18 cellular contexts compared by ENCODE assay signal in genomic region chr2:67338601-67339233, GRCh38. TPM values are rescaled to one million over a fixed set of nuclear protein-coding genes. Genes with fewer than 3 reads are reported as not detected.
DNase-seq lines count a peak whose midpoint lies in the region; ATAC-seq and TF ChIP-seq lines count a peak whose summit lies in the region.
"Had no signal": no experiment of that assay in that cellular context is flagged by ENCODE, and none has a peak within 500 bp of the region (broad histone marks: within the 10 kb centered on the region; RNA-seq: fewer than 3 reads in every experiment).

No MANE protein-coding gene starts in this region.

- H3K4me1 ChIP-seq in GM23338 (ENCODE audit: insufficient read depth): no peaks in the 10 kb centered on the region
- H3K4me1 ChIP-seq in endodermal cell (ENCODE audit: control insufficient read depth, insufficient read depth, low read length): no peaks in the 10 kb centered on the region
- H3K4me1 ChIP-seq: A549; BLaER1 treated with 17β-estradiol and CSF1 and Interleukin-3, amounts not matched to agents 10 nM and 100 nM; Caco-2 had no signal

- peak overlapping the region; percentile 19; the same call in 1 of the 2 replicates for H3K27ac Mint-ChIP-seq in GM23338
- peak overlapping the region; percentile 88 for H3K27ac Mint-ChIP-seq in WTC11
- no peak overlapping the region for H3K27ac Mint-ChIP-seq in endodermal cell
- H3K27ac Mint-ChIP-seq: B cell; CD4-positive, alpha-beta T cell; CD8-positive, alpha-beta T cell had no signal

- no peak for ATAC-seq in GM23338
- ATAC-seq in WTC11: no peak
- ATAC-seq in left cardiac atrium: no peak
- ATAC-seq in omental fat pad (ENCODE audit: low FRiP score): no peak
- ATAC-seq: A549; CD8-positive, alpha-beta T cell had no signal

- intact Hi-C loops in left cardiac atrium (cut with DNase I): no loop called here
- intact Hi-C loops in head of caudate nucleus (cut with DNase I): no loop called here

- CTCF ChIA-PET in WTC11 (lab: Charles Lee): no interaction called here

- DNase-seq in GM23338 (ENCODE audit: low spot score) (no peak), WTC11 (ENCODE audit: low spot score) (no peak), endodermal cell (no peak), left cardiac atrium (no peak), omental fat pad (ENCODE audit: low spot score) (no peak), head of caudate nucleus (no peak)
- DNase-seq: AML-193; Caco-2; Calu3; CD4-positive, alpha-beta T cell; CD8-positive, alpha-beta T cell; DMS79 treated with DMSO at 0.1 percent for 48 hours; GF-D8 had no signal

- H3K4me2 ChIP-seq in GM23338: peak overlapping the region; percentile 53; the same call in 1 of the 2 replicates
- H3K4me2 ChIP-seq: A549; BLaER1 treated with 17β-estradiol and CSF1 and Interleukin-3, amounts not matched to agents 10 nM and 100 nM had no signal

- no peaks in the 10 kb centered on the region for H3K9me2 ChIP-seq in GM23338 (ENCODE audit: insufficient read depth)

- H3K27me3 ChIP-seq in GM23338 (ENCODE audit: insufficient read depth) (no peaks in the 10 kb centered on the region), endodermal cell (ENCODE audit: control insufficient read depth, insufficient read depth, low read length, poor library complexity, severe bottlenecking) (no peaks in the 10 kb centered on the region)
- H3K27me3 ChIP-seq: BLaER1 treated with 17β-estradiol and CSF1 and Interleukin-3, amounts not matched to agents 10 nM and 100 nM had no signal

- POLR2A ChIA-PET in WTC11 (lab: Charles Lee): no interaction called here

- no peak overlapping the region for H2AFZ ChIP-seq in GM23338

- peaks cover 36% of the 10 kb centered on the region for H3K79me2 ChIP-seq in GM23338 (replicated peaks; ENCODE audit: insufficient read depth)

- H3K4me3 Mint-ChIP-seq in GM23338 (peak overlapping the region; percentile 52; the same call in 2 of the 3 replicates), WTC11 (peak overlapping the region; percentile 61; the same call in 1 of the 2 replicates), endodermal cell (no peak overlapping the region)
- H3K4me3 Mint-ChIP-seq: B cell; CD4-positive, alpha-beta T cell; CD8-positive, alpha-beta T cell had no signal

- TF ChIP-seq CTCF in GM23338 (conservative IDR thresholded peaks at IDR 0.05; ENCODE audit: low read depth in 2 of 2) (no peak), WTC11 (IDR thresholded peaks at IDR 0.05) (no peak), endodermal cell (conservative IDR thresholded peaks at IDR 0.05) (no peak), omental fat pad (IDR thresholded peaks at IDR 0.05) (no peak)

- H3K36me3 Mint-ChIP-seq in GM23338 (ENCODE audit: low read depth) (no peaks in the 10 kb centered on the region; the same call in 2 of the 3 replicates), WTC11 (peaks cover 27% of the 10 kb centered on the region), endodermal cell (ENCODE audit: low read depth) (peaks cover 8% of the 10 kb centered on the region)
- H3K36me3 Mint-ChIP-seq: CD8-positive, alpha-beta T cell had no signal

- peaks cover 10% of the 10 kb centered on the region for H4K20me1 ChIP-seq in GM23338 (replicated peaks; ENCODE audit: insufficient read depth)
- H4K20me1 ChIP-seq: BLaER1 treated with 17β-estradiol and CSF1 and Interleukin-3, amounts not matched to agents 10 nM and 100 nM had no signal

- H3K27ac ChIP-seq in GM23338 (ENCODE audit: low read depth) (peak overlapping the region; percentile 85), endodermal cell (ENCODE audit: low read depth, low read length) (no peak overlapping the region)
- H3K27ac ChIP-seq: 22Rv1; A549; BLaER1 treated with 17β-estradiol and CSF1 and Interleukin-3, amounts not matched to agents 10 nM and 100 nM; C4-2B had no signal

- H3K36me3 ChIP-seq in GM23338 (ENCODE audit: insufficient read depth) (peaks cover 50% of the 10 kb centered on the region), endodermal cell (ENCODE audit: control insufficient read depth, insufficient read depth, low read length) (no peaks in the 10 kb centered on the region)
- H3K36me3 ChIP-seq: BLaER1 treated with 17β-estradiol and CSF1 and Interleukin-3, amounts not matched to agents 10 nM and 100 nM had no signal

- peaks cover 23% of the 10 kb centered on the region for H3K27me3 Mint-ChIP-seq in GM23338 (ENCODE audit: insufficient read depth, low read depth, poor library complexity)
- no peaks in the 10 kb centered on the region for H3K27me3 Mint-ChIP-seq in WTC11 (ENCODE audit: low read depth)
- no peaks in the 10 kb centered on the region for H3K27me3 Mint-ChIP-seq in endodermal cell (ENCODE audit: insufficient read depth)

- 97 to 100% methylated on average over 1 to 3 of the region's 3 CpGs for WGBS in endodermal cell (ENCODE audit: insufficient coverage in 1 of 2, insufficient read length in 1 of 2), 2 experiments

- H3K9me3 ChIP-seq in endodermal cell (ENCODE audit: control insufficient read depth, low read length): peaks cover 14% of the 10 kb centered on the region
- H3K9me3 ChIP-seq: BLaER1 treated with 17β-estradiol and CSF1 and Interleukin-3, amounts not matched to agents 10 nM and 100 nM; Caco-2 had no signal

- peak overlapping the region; percentile 32; the same call in 1 of the 2 replicates for H3K4me3 ChIP-seq in GM23338
- H3K4me3 ChIP-seq in endodermal cell (ENCODE audit: low read length): peak overlapping the region; percentile 16
- H3K4me3 ChIP-seq: A549; BLaER1 treated with 17β-estradiol and CSF1 and Interleukin-3, amounts not matched to agents 10 nM and 100 nM had no signal

- H3K9me3 Mint-ChIP-seq in GM23338: no peaks in the 10 kb centered on the region
- no peaks in the 10 kb centered on the region for H3K9me3 Mint-ChIP-seq in WTC11
- peaks cover 9% of the 10 kb centered on the region for H3K9me3 Mint-ChIP-seq in endodermal cell
- H3K9me3 Mint-ChIP-seq: CD4-positive, alpha-beta T cell; CD8-positive, alpha-beta T cell had no signal

- peaks cover 22% of the 10 kb centered on the region for H3F3A ChIP-seq in GM23338 (replicated peaks; ENCODE audit: low read depth)

- H3K4me1 Mint-ChIP-seq in GM23338 (peaks cover 26% of the 10 kb centered on the region; the same call in 2 of the 3 replicates), WTC11 (peaks cover 30% of the 10 kb centered on the region), endodermal cell (peaks cover 3% of the 10 kb centered on the region)
- H3K4me1 Mint-ChIP-seq: B cell had no signal

- no peak overlapping the region for H3K9ac ChIP-seq in endodermal cell (ENCODE audit: extremely low read depth, low read length, poor library complexity, severe bottlenecking)
- H3K9ac ChIP-seq: BLaER1 treated with 17β-estradiol and CSF1 and Interleukin-3, amounts not matched to agents 10 nM and 100 nM had no signal

TF ChIP-seq in GM23338, 12 proteins besides CTCF, POLR2A, EP300 and RAD21 (continues in another document):
- TF ChIP-seq ETS1 (IDR thresholded peaks at IDR 0.05) (no peak), ZNF114 (CRISPR knock-in tag; IDR thresholded peaks at IDR 0.05) (no peak), JUNB (IDR thresholded peaks at IDR 0.05; ENCODE audit: unreplicated experiment) (no peak)

TF ChIP-seq in WTC11, 78 proteins besides CTCF, POLR2A, EP300 and RAD21 (continues in another document):
- TF ChIP-seq NFATC4 (CRISPR knock-in tag; IDR thresholded peaks at IDR 0.05) (peak; percentile 94), MYBL2 (CRISPR knock-in tag; IDR thresholded peaks at IDR 0.05) (no peak), ZNF532 (CRISPR knock-in tag; IDR thresholded peaks at IDR 0.05; ENCODE audit: borderline replicate concordance) (no peak), GABPB1 (CRISPR knock-in tag; IDR thresholded peaks at IDR 0.05) (no peak), ATF3 (CRISPR knock-in tag; conservative IDR thresholded peaks at IDR 0.05) (no peak), FOXP1 (CRISPR knock-in tag; IDR thresholded peaks at IDR 0.05; ENCODE audit: borderline replicate concordance) (no peak)

RNA-seq across cellular contexts. Expression of gene ETAA1, which starts 58.4 kb away (rescaled TPM):
- 45.5 and 48.2 TPM in 2 replicates for total RNA-seq in GM23338 (2014; rRNA removed; shearing (Covaris generic))
- polyA plus RNA-seq in GM23338 (2016; fragmentation: Nextera tagmentation; extraction: Ambion mirVana): 15.8 and 22.2 TPM in 2 replicates
- total RNA-seq in WTC11 (2021) (23.8 to 27.3 TPM (median 24.6 TPM) in 3 replicates), endodermal cell (10 to 100 TPM; 18.9 to 21.3 TPM), left cardiac atrium (1 to 10 TPM; 4.6 to 5.0 TPM), omental fat pad (10 to 100 TPM in 2 of 4 donors, 1 to 10 TPM in 2; 5.6 to 22.1 (median 10.6) TPM)
- polyA plus RNA-seq in endodermal cell (2013, experiment 1 of 2): 21.2 TPM
- polyA plus RNA-seq in endodermal cell (2013, experiment 2 of 2): 22.5 TPM
